8 cellular contexts compared by ENCODE assay signal in the genomic region with DNA sequence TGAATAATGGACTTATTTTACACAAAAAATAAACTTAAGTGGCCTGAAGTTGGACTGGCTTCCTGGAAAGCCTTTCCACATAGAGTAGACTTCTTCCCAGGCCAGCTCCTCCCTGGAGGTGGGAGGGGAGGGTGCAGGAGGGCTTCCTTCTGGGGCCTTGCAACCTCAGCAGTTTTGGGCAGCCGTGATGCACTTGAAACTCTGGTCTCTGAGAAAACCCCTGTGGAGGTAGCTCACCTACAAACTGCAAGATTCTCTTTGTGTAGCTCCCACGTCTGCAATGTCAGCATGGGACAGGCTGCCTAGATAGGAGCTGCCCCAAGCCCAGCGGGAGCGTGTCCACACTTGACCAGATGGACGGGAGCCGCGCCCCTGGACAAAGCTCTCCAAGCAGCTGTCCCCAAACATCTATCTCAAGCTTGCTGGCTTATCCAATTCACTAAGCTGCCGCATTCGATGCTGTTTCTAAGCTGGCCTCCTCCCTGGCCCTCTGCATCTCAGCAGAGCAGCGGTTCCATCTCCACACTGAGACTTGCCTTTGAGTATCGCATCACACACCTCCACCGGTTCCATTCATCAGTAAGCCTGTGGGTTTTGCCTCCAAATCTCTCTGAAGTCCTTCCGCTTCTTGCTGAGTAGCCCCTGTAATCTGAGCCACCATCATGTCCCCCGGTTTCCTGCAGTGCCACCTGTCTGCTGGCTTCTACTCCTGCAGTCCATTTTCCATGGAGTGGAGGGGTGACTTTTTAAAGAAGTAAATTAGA. TPM values are rescaled to one million over a fixed set of nuclear protein-coding genes. Genes with fewer than 3 reads are reported as not detected.
A peak's percentile ranks its signal among the peaks of the same experiment; 100 is the strongest.
DNase-seq lines count a peak whose midpoint lies in the region; ATAC-seq and TF ChIP-seq lines count a peak whose summit lies in the region.

No MANE protein-coding gene starts in this region.

- peaks cover 17% of the 10 kb centered on the region for H3K36me3 Mint-ChIP-seq in activated naive CD4-positive, alpha-beta T cell treated with anti-CD3 and anti-CD28 coated beads for 36 hours (ENCODE audit: low read depth)
- peaks cover 14% of the 10 kb centered on the region for H3K36me3 Mint-ChIP-seq in stimulated activated effector memory CD8-positive, alpha-beta T cell treated with anti-CD3 and anti-CD28 coated beads, Interleukin-12 subunit alpha, Interleukin-12 subunit beta, amount 100 ng/mL, for 72 hours

- peaks cover 55% of the 10 kb centered on the region for H3K4me1 Mint-ChIP-seq in activated naive CD4-positive, alpha-beta T cell treated with anti-CD3 and anti-CD28 coated beads for 36 hours (ENCODE audit: low read depth)
- H3K4me1 Mint-ChIP-seq in stimulated activated effector memory CD8-positive, alpha-beta T cell treated with anti-CD3 and anti-CD28 coated beads, Interleukin-12 subunit alpha, Interleukin-12 subunit beta, amount 100 ng/mL, for 72 hours, result peaks cover 70% of the 10 kb centered on the region

- no peaks in the 10 kb centered on the region for H3K27me3 Mint-ChIP-seq in activated naive CD4-positive, alpha-beta T cell treated with anti-CD3 and anti-CD28 coated beads for 36 hours (ENCODE audit: low read depth)

- peak overlapping the region; percentile 33 for H3K4me3 Mint-ChIP-seq in activated naive CD4-positive, alpha-beta T cell treated with anti-CD3 and anti-CD28 coated beads for 36 hours
- H3K4me3 Mint-ChIP-seq in stimulated activated effector memory CD8-positive, alpha-beta T cell treated with anti-CD3 and anti-CD28 coated beads, Interleukin-12 subunit alpha, Interleukin-12 subunit beta, amount 100 ng/mL, for 72 hours, result peak overlapping the region; percentile 93

- H3K9me3 Mint-ChIP-seq in activated naive CD4-positive, alpha-beta T cell treated with anti-CD3 and anti-CD28 coated beads for 36 hours, result no peaks in the 10 kb centered on the region
- H3K9me3 Mint-ChIP-seq in stimulated activated effector memory CD8-positive, alpha-beta T cell treated with anti-CD3 and anti-CD28 coated beads, Interleukin-12 subunit alpha, Interleukin-12 subunit beta, amount 100 ng/mL, for 72 hours, result no peaks in the 10 kb centered on the region

- intact Hi-C loops in activated naive CD4-positive, alpha-beta T cell treated with anti-CD3 and anti-CD28 coated beads for 36 hours (cut with micrococcal nuclease), result loop anchor here (1.0 to 5.0 kb wide), 9 partner anchors 9 to 1623 kb away; partner anchors contain the start of genes E2F6, PDIA6 and RRM2

- peak overlapping the region; percentile 92 for H3K9ac ChIP-seq in adipocyte (ENCODE audit: low read length)

- no peaks in the 10 kb centered on the region for H3K36me3 ChIP-seq in adipocyte (ENCODE audit: control insufficient read depth, insufficient read depth, low read length, severe bottlenecking)

- H3K4me3 ChIP-seq in adipocyte (ENCODE audit: low read length), result peak overlapping the region; percentile 79

- H3K9me3 ChIP-seq in adipocyte (ENCODE audit: control insufficient read depth, low read length), result no peaks in the 10 kb centered on the region

- TF ChIP-seq CTCF in GM20000 (IDR thresholded peaks at IDR 0.05; ENCODE audit: extremely low read depth, missing control alignments), result no peak

- no peak for ATAC-seq in stimulated activated effector memory CD8-positive, alpha-beta T cell treated with anti-CD3 and anti-CD28 coated beads, Interleukin-12 subunit alpha, Interleukin-12 subunit beta, amount 100 ng/mL, for 72 hours

- peak; percentile 46 for DNase-seq in activated naive CD4-positive, alpha-beta T cell treated with anti-CD3 and anti-CD28 coated beads for 36 hours
- no peak for DNase-seq in activated naive CD4-positive, alpha-beta T cell (lab: John Stamatoyannopoulos, UW)
- peak; percentile 43 for DNase-seq in NCI-H2227 (lab: John Stamatoyannopoulos, UW; ENCODE audit: unreplicated experiment)
- peak; percentile 48 for DNase-seq in adipocyte (ENCODE audit: low read depth)
- DNase-seq in iPS-NIHi11 (ENCODE audit: low spot score), result peak; percentile 54
- DNase-seq in stimulated activated effector memory CD8-positive, alpha-beta T cell treated with anti-CD3 and anti-CD28 coated beads, Interleukin-12 subunit alpha, Interleukin-12 subunit beta, amount 100 ng/mL, for 72 hours (ENCODE audit: low spot score in 2 of 2), result no peak
- DNase-seq in HPDE6-E6E7 (ENCODE audit: extremely low spot score), result no peak
- DNase-seq in GM20000 (ENCODE audit: low spot score), result no peak

- CTCF ChIA-PET in activated naive CD4-positive, alpha-beta T cell treated with anti-CD3 and anti-CD28 coated beads for 36 hours (lab: Charles Lee), result interaction anchor here (0.8 to 12.2 kb wide), 14 partner anchors 9 to 399 kb away, joined by 3 to 169 read pairs (median 6); no protein-coding TSS in a partner anchor

- peak overlapping the region; percentile 76 for H3K27ac Mint-ChIP-seq in activated naive CD4-positive, alpha-beta T cell treated with anti-CD3 and anti-CD28 coated beads for 36 hours
- peak overlapping the region; percentile 83 for H3K27ac Mint-ChIP-seq in stimulated activated effector memory CD8-positive, alpha-beta T cell treated with anti-CD3 and anti-CD28 coated beads, Interleukin-12 subunit alpha, Interleukin-12 subunit beta, amount 100 ng/mL, for 72 hours

- H3K27me3 ChIP-seq in adipocyte (replicated peaks; ENCODE audit: control insufficient read depth, insufficient read depth, low read length), result no peaks in the 10 kb centered on the region

- H3K4me1 ChIP-seq in adipocyte (ENCODE audit: control insufficient read depth, insufficient read depth, low read length), result peaks cover 51% of the 10 kb centered on the region

RNA-seq across cellular contexts. Expression of gene LPIN1, which starts 1.6 kb away (rescaled TPM):
- 100 to 1,000 TPM in 1 of 2 experiments, 10 to 100 TPM in 1; 96.4 to 102 TPM for total RNA-seq in activated naive CD4-positive, alpha-beta T cell treated with anti-CD3 and anti-CD28 coated beads for 36 hours

Comparison
In these comparisons a context has a peak if more than half of its experiments do, and no peak if none do; other contexts are left out.
1. DNase-seq: peak in activated naive CD4-positive, alpha-beta T cell treated with anti-CD3 and anti-CD28 coated beads for 36 hours (single experiment), NCI-H2227 (single experiment), adipocyte (single experiment) and iPS-NIHi11 (single experiment); none in activated naive CD4-positive, alpha-beta T cell (0 of 4), stimulated activated effector memory CD8-positive, alpha-beta T cell treated with anti-CD3 and anti-CD28 coated beads, Interleukin-12 subunit alpha, Interleukin-12 subunit beta, amount 100 ng/mL, for 72 hours (0 of 2), HPDE6-E6E7 (single experiment) and GM20000 (single experiment).